Comparison of ENCODE assay signal across 15 cellular contexts in genomic region chr6:14092861-14093789, GRCh38. TPM values are rescaled to one million over a fixed set of nuclear protein-coding genes. Genes with fewer than 3 reads are reported as not detected.
DNase-seq lines count a peak whose midpoint lies in the region; ATAC-seq and TF ChIP-seq lines count a peak whose summit lies in the region.
"Had no signal": no experiment of that assay in that cellular context is flagged by ENCODE, and none has a peak within 500 bp of the region (broad histone marks: within the 10 kb centered on the region; RNA-seq: fewer than 3 reads in every experiment).

No MANE protein-coding gene starts in this region.

- CTCF ChIA-PET in PC-3 (lab: Charles Lee) = interaction anchor here (0.6 kb wide), 1 partner anchor 15 kb away, joined by 3 read pairs; no protein-coding TSS in a partner anchor

- H3K4me1 Mint-ChIP-seq in IgD-negative memory B cell = peaks cover 57 to 78% (median 64%) of the 10 kb centered on the region in 3 donors

- POLR2A ChIA-PET in PC-3 (lab: Charles Lee; ENCODE audit: unreplicated experiment) = no interaction called here

- no peaks in the 10 kb centered on the region for H3K4me1 ChIP-seq in PC-3 (ENCODE audit: insufficient read depth, low read length)

- no peak overlapping the region for H3K9ac ChIP-seq in PC-3 (ENCODE audit: low read length)
- H3K9ac ChIP-seq: BLaER1 had no signal

- peak overlapping the region; percentile 97 to 100 (median 99) for H3K27ac Mint-ChIP-seq in IgD-negative memory B cell
- H3K27ac Mint-ChIP-seq: H9 had no signal

- peak overlapping the region in 3 of 4 donors; percentile 82 to 87 (median 82) for H3K4me3 Mint-ChIP-seq in IgD-negative memory B cell
- H3K4me3 Mint-ChIP-seq: H9 had no signal

- no peaks in the 10 kb centered on the region for H3K27me3 Mint-ChIP-seq in IgD-negative memory B cell

- H3K4me3 ChIP-seq in PC-3 (ENCODE audit: low read length) = no peak overlapping the region
- H3K4me3 ChIP-seq: BLaER1, heart left ventricle had no signal

- DNase-seq in PC-3 = peak; percentile 20
- peak; percentile 78 to 92 for DNase-seq in dermis microvascular lymphatic vessel endothelial cell (ENCODE audit: low read depth in 2 of 2)
- no peak for DNase-seq in sciatic nerve (ENCODE audit: low spot score)
- no peak for DNase-seq in central memory CD4-positive, alpha-beta T cell
- DNase-seq in NCI-H748 (lab: John Stamatoyannopoulos, UW; ENCODE audit: unreplicated experiment) = no peak
- DNase-seq: activated naive CD4-positive, alpha-beta T cell; DMS79; H9; heart left ventricle; occipital lobe; stimulated activated CD4-positive, alpha-beta T cell treated with anti-CD3 and anti-CD28 coated beads, Interleukin-12 subunit alpha, Interleukin-12 subunit beta, amount 100 ng/mL, for 4 hours had no signal

- no peaks in the 10 kb centered on the region for H3K27me3 ChIP-seq in PC-3 (ENCODE audit: low read length)
- H3K27me3 ChIP-seq: BLaER1, heart left ventricle had no signal

- H3K9me3 ChIP-seq in PC-3 (ENCODE audit: low read length) = no peaks in the 10 kb centered on the region
- H3K9me3 ChIP-seq: BLaER1, heart left ventricle had no signal

- H3K9me2 ChIP-seq in PC-3 (replicated peaks; ENCODE audit: low read length) = no peaks in the 10 kb centered on the region

- ATAC-seq in PC-3 (no peak), sciatic nerve (peak; percentile 73), GM21619 (IDR thresholded peaks at IDR 0.05; ENCODE audit: unreplicated experiment) (no peak), GM19328 (IDR thresholded peaks at IDR 0.05; ENCODE audit: unreplicated experiment) (no peak)

- no peaks in the 10 kb centered on the region for H3F3A ChIP-seq in PC-3 (ENCODE audit: low read length, unreplicated experiment)

- H3K27ac ChIP-seq in PC-3 (ENCODE audit: low read length) = no peak overlapping the region
- H3K27ac ChIP-seq: BLaER1 had no signal

- no peak overlapping the region for H2AFZ ChIP-seq in PC-3 (ENCODE audit: low read length)

- no TSS peak for BruUV-seq in PC-3 (replicated peaks; lab: Mats Ljungman, UMichigan)

- intact Hi-C loops in PC-3 (cut with micrococcal nuclease) (no loop called here), sciatic nerve (cut with DNase I) (no loop called here)

- H3K4me2 ChIP-seq in PC-3 (ENCODE audit: low read length) = no peak overlapping the region

- no peaks in the 10 kb centered on the region for H3K36me3 Mint-ChIP-seq in IgD-negative memory B cell

- no peaks in the 10 kb centered on the region for H3K79me2 ChIP-seq in PC-3 (ENCODE audit: low read length)

- TF ChIP-seq CTCF in PC-3 (conservative IDR thresholded peaks at IDR 0.05; ENCODE audit: low read depth, low read length) = no peak

- H3K36me3 ChIP-seq in PC-3 (ENCODE audit: low read depth, low read length) = no peaks in the 10 kb centered on the region
- H3K36me3 ChIP-seq: BLaER1, heart left ventricle had no signal

- H4K20me1 ChIP-seq in PC-3 (ENCODE audit: low read length) = no peaks in the 10 kb centered on the region
- H4K20me1 ChIP-seq: BLaER1 had no signal

- no peaks in the 10 kb centered on the region for H3K9me3 Mint-ChIP-seq in IgD-negative memory B cell

RNA-seq across cellular contexts. Expression of gene CD83, which starts 24.4 kb away (rescaled TPM):
- 43.8 TPM for polyA plus RNA-seq in IgD-negative memory B cell
- 13.0 and 15.2 TPM in 2 replicates for total RNA-seq in PC-3 (2014; rRNA removed)
- total RNA-seq in dermis microvascular lymphatic vessel endothelial cell = 2.1 and 3.8 TPM in 2 replicates
- 22.3 TPM for total RNA-seq in sciatic nerve

Comparison
In these comparisons a context has a peak if more than half of its experiments do, and no peak if none do; other contexts are left out.
1. DNase-seq: peak in PC-3 (single experiment) and dermis microvascular lymphatic vessel endothelial cell (2 of 2); none in sciatic nerve (single experiment), central memory CD4-positive, alpha-beta T cell (single experiment) and NCI-H748 (single experiment).